ENCODE assay signal across 1 cellular context in the genomic region with DNA sequence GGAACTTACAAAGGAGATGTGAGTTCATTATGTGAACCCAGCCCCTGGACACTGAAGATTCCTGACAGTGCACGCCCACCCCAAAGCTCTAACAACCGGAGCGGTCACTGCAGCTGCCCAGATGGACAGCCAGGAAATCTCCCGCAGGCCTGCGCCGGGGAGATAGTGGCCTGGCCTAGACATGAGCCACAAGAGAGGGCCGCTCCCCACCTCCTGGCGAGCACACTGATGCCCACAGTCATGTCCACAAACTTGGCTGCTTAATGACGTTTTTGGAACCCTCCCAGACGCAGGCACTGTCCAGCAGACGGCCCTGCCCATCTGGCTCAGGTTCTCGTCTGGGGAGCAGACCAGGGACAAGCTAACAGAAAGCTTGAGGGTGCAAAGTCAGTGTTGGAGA.
TF ChIP-seq lines count a peak whose summit lies in the region.

No MANE protein-coding gene starts in this region.

TF ChIP-seq in SK-N-SH, 30 proteins besides CTCF, POLR2A, EP300 and RAD21 (continued from another document):
- TF ChIP-seq, protein P1, sequence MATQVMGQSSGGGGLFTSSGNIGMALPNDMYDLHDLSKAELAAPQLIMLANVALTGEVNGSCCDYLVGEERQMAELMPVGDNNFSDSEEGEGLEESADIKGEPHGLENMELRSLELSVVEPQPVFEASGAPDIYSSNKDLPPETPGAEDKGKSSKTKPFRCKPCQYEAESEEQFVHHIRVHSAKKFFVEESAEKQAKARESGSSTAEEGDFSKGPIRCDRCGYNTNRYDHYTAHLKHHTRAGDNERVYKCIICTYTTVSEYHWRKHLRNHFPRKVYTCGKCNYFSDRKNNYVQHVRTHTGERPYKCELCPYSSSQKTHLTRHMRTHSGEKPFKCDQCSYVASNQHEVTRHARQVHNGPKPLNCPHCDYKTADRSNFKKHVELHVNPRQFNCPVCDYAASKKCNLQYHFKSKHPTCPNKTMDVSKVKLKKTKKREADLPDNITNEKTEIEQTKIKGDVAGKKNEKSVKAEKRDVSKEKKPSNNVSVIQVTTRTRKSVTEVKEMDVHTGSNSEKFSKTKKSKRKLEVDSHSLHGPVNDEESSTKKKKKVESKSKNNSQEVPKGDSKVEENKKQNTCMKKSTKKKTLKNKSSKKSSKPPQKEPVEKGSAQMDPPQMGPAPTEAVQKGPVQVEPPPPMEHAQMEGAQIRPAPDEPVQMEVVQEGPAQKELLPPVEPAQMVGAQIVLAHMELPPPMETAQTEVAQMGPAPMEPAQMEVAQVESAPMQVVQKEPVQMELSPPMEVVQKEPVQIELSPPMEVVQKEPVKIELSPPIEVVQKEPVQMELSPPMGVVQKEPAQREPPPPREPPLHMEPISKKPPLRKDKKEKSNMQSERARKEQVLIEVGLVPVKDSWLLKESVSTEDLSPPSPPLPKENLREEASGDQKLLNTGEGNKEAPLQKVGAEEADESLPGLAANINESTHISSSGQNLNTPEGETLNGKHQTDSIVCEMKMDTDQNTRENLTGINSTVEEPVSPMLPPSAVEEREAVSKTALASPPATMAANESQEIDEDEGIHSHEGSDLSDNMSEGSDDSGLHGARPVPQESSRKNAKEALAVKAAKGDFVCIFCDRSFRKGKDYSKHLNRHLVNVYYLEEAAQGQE (IDR thresholded peaks at IDR 0.05; ENCODE audit: low read depth, low read length) = no peak
- TF ChIP-seq, protein P2, sequence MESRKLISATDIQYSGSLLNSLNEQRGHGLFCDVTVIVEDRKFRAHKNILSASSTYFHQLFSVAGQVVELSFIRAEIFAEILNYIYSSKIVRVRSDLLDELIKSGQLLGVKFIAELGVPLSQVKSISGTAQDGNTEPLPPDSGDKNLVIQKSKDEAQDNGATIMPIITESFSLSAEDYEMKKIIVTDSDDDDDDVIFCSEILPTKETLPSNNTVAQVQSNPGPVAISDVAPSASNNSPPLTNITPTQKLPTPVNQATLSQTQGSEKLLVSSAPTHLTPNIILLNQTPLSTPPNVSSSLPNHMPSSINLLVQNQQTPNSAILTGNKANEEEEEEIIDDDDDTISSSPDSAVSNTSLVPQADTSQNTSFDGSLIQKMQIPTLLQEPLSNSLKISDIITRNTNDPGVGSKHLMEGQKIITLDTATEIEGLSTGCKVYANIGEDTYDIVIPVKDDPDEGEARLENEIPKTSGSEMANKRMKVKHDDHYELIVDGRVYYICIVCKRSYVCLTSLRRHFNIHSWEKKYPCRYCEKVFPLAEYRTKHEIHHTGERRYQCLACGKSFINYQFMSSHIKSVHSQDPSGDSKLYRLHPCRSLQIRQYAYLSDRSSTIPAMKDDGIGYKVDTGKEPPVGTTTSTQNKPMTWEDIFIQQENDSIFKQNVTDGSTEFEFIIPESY (IDR thresholded peaks at IDR 0.05; ENCODE audit: borderline replicate concordance, low read depth) = no peak
- TF ChIP-seq NFIC (IDR thresholded peaks at IDR 0.05; ENCODE audit: borderline replicate concordance) (no peak), EZH2phosphoT487 (IDR thresholded peaks at IDR 0.05; ENCODE audit: borderline replicate concordance, low read depth) (no peak), RXRA (IDR thresholded peaks at IDR 0.05; ENCODE audit: borderline replicate concordance, low read depth) (no peak)
